Comparison of ENCODE assay signal across 24 cellular contexts in the genomic region with DNA sequence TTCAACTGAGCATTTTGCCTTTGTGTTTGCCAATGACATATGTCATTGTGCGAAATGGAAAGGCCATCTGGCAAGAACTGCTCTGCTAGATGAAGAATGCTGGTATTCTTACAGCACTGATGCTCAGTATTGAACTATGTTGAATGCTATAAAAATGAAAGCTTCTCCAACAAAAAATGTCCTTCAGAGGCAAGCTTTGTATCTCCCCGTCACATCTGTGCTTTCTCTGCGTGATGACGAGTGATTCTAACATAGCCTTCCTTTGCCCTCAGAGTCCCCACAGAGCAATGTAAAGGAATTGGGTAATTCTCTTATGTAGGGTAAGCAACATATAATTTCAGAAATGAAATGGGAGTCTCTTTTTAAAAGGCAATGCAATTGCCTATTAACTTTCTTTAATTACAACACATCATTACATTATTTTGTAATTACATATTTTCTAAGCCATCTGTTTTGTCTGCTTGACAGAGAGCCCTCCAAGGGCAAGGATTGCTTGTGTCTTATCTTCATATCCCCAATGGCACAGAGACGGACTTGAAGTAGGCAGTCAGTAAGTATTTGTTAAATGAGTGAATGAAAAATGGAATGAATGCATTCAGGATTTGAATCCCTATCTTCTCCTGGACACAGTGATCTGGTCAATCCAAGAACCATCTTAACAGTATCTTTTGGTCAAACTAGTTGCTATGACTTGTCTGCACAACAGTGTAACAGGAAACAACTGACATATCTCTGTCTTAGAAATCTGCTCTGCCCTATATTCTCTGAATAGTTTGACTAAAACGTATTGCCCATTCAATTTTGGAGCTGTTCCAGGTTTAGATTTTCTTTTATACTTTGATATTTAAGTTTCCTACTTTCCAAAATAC. TPM values are rescaled to one million over a fixed set of nuclear protein-coding genes. Genes with fewer than 3 reads are reported as not detected.
DNase-seq lines count a peak whose midpoint lies in the region; ATAC-seq, FAIRE-seq and TF ChIP-seq lines count a peak whose summit lies in the region.
"Had no signal": no experiment of that assay in that cellular context is flagged by ENCODE, and none has a peak within 500 bp of the region (broad histone marks: within the 10 kb centered on the region; RNA-seq: fewer than 3 reads in every experiment).

No MANE protein-coding gene starts in this region.

- WGBS in K562 (ENCODE audit: insufficient coverage, low coverage, missing lambda C conversion rate), result 9% methylated on average over 6 of the region's 6 CpGs

- H3K27ac Mint-ChIP-seq in nephron progenitor cell, result no peak overlapping the region
- H3K27ac Mint-ChIP-seq: activated CD4-positive, alpha-beta T cell treated with anti-CD3 and anti-CD28 coated beads for 36 hours; CD4-positive, alpha-beta T cell; effector memory CD8-positive, alpha-beta T cell; stimulated activated naive CD8-positive, alpha-beta T cell treated with anti-CD3 and anti-CD28 coated beads, Interleukin-15, amount 100 ng/mL, for 72 hours; T-helper 1 cell treated with Interleukin-12 subunit alpha and Interleukin-12 subunit beta and Interleukin-4 antibody, amounts not matched to agents 30 μg/mL and 1 μg/mL, for 36 hours had no signal

- H3K27me3 ChIP-seq in cardiac muscle cell (no peaks in the 10 kb centered on the region), K562 (ENCODE audit: control insufficient read depth in 2 of 2, insufficient read depth in 2 of 2, low read length in 2 of 2) (no peaks in the 10 kb centered on the region)
- H3K27me3 ChIP-seq: breast epithelium, neutrophil had no signal

- intact Hi-C loops in cardiac septum (cut with DNase I) (no loop called here), K562 (cut with micrococcal nuclease) (no loop called here)

- H3K36me3 ChIP-seq in cardiac muscle cell (no peaks in the 10 kb centered on the region), K562 (ENCODE audit: control insufficient read depth, insufficient read depth, low read length) (no peaks in the 10 kb centered on the region)
- H3K36me3 ChIP-seq: breast epithelium, neutrophil had no signal

- H3K4me3 ChIP-seq in cardiac muscle cell, result no peak overlapping the region
- H3K4me3 ChIP-seq in K562, result no peak overlapping the region
- no peak overlapping the region for H3K4me3 ChIP-seq in retinal pigment epithelial cell (ENCODE audit: low read length)
- H3K4me3 ChIP-seq: A549, breast epithelium had no signal

- peak overlapping the region; percentile 44; the same call in 1 of the 2 replicates for H3K4me2 ChIP-seq in K562 (ENCODE audit: insufficient read depth, low read length)
- H3K4me2 ChIP-seq: A549 had no signal

- H2AFZ ChIP-seq in K562 (ENCODE audit: low read depth, low read length), result peak overlapping the region; percentile 77

- peaks cover 4% of the 10 kb centered on the region for H3K27me3 Mint-ChIP-seq in nephron progenitor cell (ENCODE audit: low read depth, poor library complexity)

- H3K9me3 ChIP-seq in cardiac muscle cell (ENCODE audit: low read depth), result no peaks in the 10 kb centered on the region
- H3K9me3 ChIP-seq in K562 (replicated peaks; ENCODE audit: control insufficient read depth, insufficient read depth, low read depth, low read length), result no peaks in the 10 kb centered on the region
- H3K9me3 ChIP-seq: A549, breast epithelium, neutrophil had no signal

- no peaks in the 10 kb centered on the region for H4K20me1 ChIP-seq in K562 (replicated peaks; ENCODE audit: control insufficient read depth, insufficient read depth, low read length)

- H3K9me3 Mint-ChIP-seq in nephron progenitor cell, result no peaks in the 10 kb centered on the region
- H3K9me3 Mint-ChIP-seq: CD4-positive, alpha-beta T cell; effector memory CD8-positive, alpha-beta T cell; stimulated activated naive CD8-positive, alpha-beta T cell treated with anti-CD3 and anti-CD28 coated beads, Interleukin-15, amount 100 ng/mL, for 72 hours; T-helper 1 cell treated with Interleukin-12 subunit alpha and Interleukin-12 subunit beta and Interleukin-4 antibody, amounts not matched to agents 30 μg/mL and 1 μg/mL, for 36 hours had no signal

- in situ Hi-C loops in K562 (cut with MboI), result no loop called here

- H3K27ac ChIP-seq in cardiac muscle cell (peak overlapping the region; percentile 73), K562 (ENCODE audit: extremely low read depth, low read depth, low read length) (peak overlapping the region; percentile 63; the same call in 2 of the 3 replicates)
- H3K27ac ChIP-seq: breast epithelium, neutrophil, RWPE1 had no signal

- peak; percentile 38; the same call in 1 of the 2 replicates for TF ChIP-seq EP300 in K562 (IDR thresholded peaks at IDR 0.05; ENCODE audit: low read length)

- no peak for TF ChIP-seq RAD21 in K562 (CRISPR knock-in tag; conservative IDR thresholded peaks at IDR 0.05 in 1 of 2, IDR thresholded peaks at IDR 0.05 in 1 of 2)

- ATAC-seq in K562, result peak; percentile 69
- ATAC-seq in HG03457 (IDR thresholded peaks at IDR 0.05; ENCODE audit: unreplicated experiment), result no peak
- ATAC-seq: activated CD4-positive, alpha-beta T cell treated with anti-CD3 and anti-CD28 coated beads for 36 hours; effector memory CD8-positive, alpha-beta T cell; stimulated activated naive CD8-positive, alpha-beta T cell treated with anti-CD3 and anti-CD28 coated beads, Interleukin-15, amount 100 ng/mL, for 72 hours had no signal

- H3K79me2 ChIP-seq in K562 (ENCODE audit: control insufficient read depth, insufficient read depth, low read length), result no peaks in the 10 kb centered on the region

- peaks cover 18% of the 10 kb centered on the region for H3K4me1 Mint-ChIP-seq in nephron progenitor cell
- H3K4me1 Mint-ChIP-seq: activated CD4-positive, alpha-beta T cell treated with anti-CD3 and anti-CD28 coated beads for 36 hours had no signal

- no peaks in the 10 kb centered on the region for H3K36me3 Mint-ChIP-seq in nephron progenitor cell (ENCODE audit: low read depth)

- no peak for TF ChIP-seq POLR2A in K562 (conservative IDR thresholded peaks at IDR 0.05)

- no peak for FAIRE-seq in K562 (lab: Jason Lieb, UNC)
- FAIRE-seq: A549, urothelium cell line had no signal

- H3K9ac ChIP-seq in K562 (ENCODE audit: insufficient read depth in 1 of 2, low read depth in 2 of 2, low read length in 2 of 2), result no peak overlapping the region; a peak in 1 of 4 replicates

- DNase-seq in cardiac muscle cell (ENCODE audit: low read depth in 1 of 2, low spot score in 1 of 2) (peak in 1 of 2 donors; percentile 49), cardiac septum (ENCODE audit: low spot score) (no peak), K562 (ENCODE audit: extremely low read depth in 1 of 4, low spot score in 3 of 4) (peak in 3 of 4 experiments; percentile 21 to 60 (median 21)), kidney glomerular epithelial cell (lab: John Stamatoyannopoulos, UW) (peak; percentile 40), retinal pigment epithelial cell (ENCODE audit: low read depth) (peak; percentile 21), nephron progenitor cell (no peak), NCI-H1105 treated with DMSO at 0.1 percent for 48 hours (lab: John Stamatoyannopoulos, UW) (no peak)
- DNase-seq: activated CD4-positive, alpha-beta T cell treated with anti-CD3 and anti-CD28 coated beads for 36 hours; activated CD8-positive, alpha-beta memory T cell treated with anti-CD3 and anti-CD28 coated beads, Interleukin-2, amount 50 U/mL, for 48 hours; activated naive CD4-positive, alpha-beta T cell treated with Interleukin-2 at 50 U/mL for 16 hours; CD4-positive, alpha-beta T cell; effector memory CD8-positive, alpha-beta T cell; foreskin melanocyte; midbrain; NCI-H2029 treated with DMSO at 0.1 percent for 48 hours; NCI-H82; stimulated activated naive CD8-positive, alpha-beta T cell treated with anti-CD3 and anti-CD28 coated beads, Interleukin-15, amount 100 ng/mL, for 72 hours had no signal

- peaks cover 15% of the 10 kb centered on the region for H3K4me1 ChIP-seq in cardiac muscle cell (ENCODE audit: low read depth)
- H3K4me1 ChIP-seq in K562 (replicated peaks in 1 of 2; ENCODE audit: control insufficient read depth in 2 of 2, insufficient read depth in 2 of 2, low read length in 2 of 2), result peaks cover 0 to 35% of the 10 kb centered on the region in 2 experiments; a peak in 3 of 5 replicates
- H3K4me1 ChIP-seq: breast epithelium had no signal

- no peak overlapping the region for H3K4me3 Mint-ChIP-seq in nephron progenitor cell
- H3K4me3 Mint-ChIP-seq: activated CD4-positive, alpha-beta T cell treated with anti-CD3 and anti-CD28 coated beads for 36 hours; CD4-positive, alpha-beta T cell; effector memory CD8-positive, alpha-beta T cell; stimulated activated naive CD8-positive, alpha-beta T cell treated with anti-CD3 and anti-CD28 coated beads, Interleukin-15, amount 100 ng/mL, for 72 hours; T-helper 1 cell treated with Interleukin-12 subunit alpha and Interleukin-12 subunit beta and Interleukin-4 antibody, amounts not matched to agents 30 μg/mL and 1 μg/mL, for 36 hours had no signal

- TF ChIP-seq CTCF in cardiac muscle cell (IDR thresholded peaks at IDR 0.05; ENCODE audit: low read depth, low read length), result no peak
- TF ChIP-seq CTCF in K562 (IDR thresholded peaks at IDR 0.05 in 2 of 3, conservative IDR thresholded peaks at IDR 0.05 in 1 of 3; ENCODE audit: insufficient read depth in 2 of 3, low read depth in 1 of 3, low read length in 3 of 3), result no peak
- TF ChIP-seq CTCF in retinal pigment epithelial cell (conservative IDR thresholded peaks at IDR 0.05; ENCODE audit: low read depth, low read length), result no peak
- no peak for TF ChIP-seq CTCF in nephron progenitor cell (IDR thresholded peaks at IDR 0.05)

- H3K9me1 ChIP-seq in K562 (ENCODE audit: control insufficient read depth, insufficient read depth, low read length), result no peaks in the 10 kb centered on the region

- POLR2A ChIA-PET in K562 (lab: Yijun Ruan, JAX), result interaction anchor here (0.9 to 1.1 kb wide), 2 partner anchors 9 to 11 kb away, joined by 4 read pairs; no protein-coding TSS in a partner anchor

- no TSS peak for BruUV-seq in K562 (replicated peaks; lab: Mats Ljungman, UMichigan)

- CTCF ChIA-PET in K562 (lab: Yijun Ruan, JAX; ENCODE audit: low intra/inter-chr PET ratio), result no interaction called here

RNA-seq across cellular contexts. Expression of gene ENC1, which starts 46.1 kb away (rescaled TPM):
- total RNA-seq in cardiac muscle cell (5.7 and 6.5 TPM in 2 replicates), cardiac septum (6.6 TPM), K562 (2014; rRNA removed) (0.86 and 4.1 TPM in 2 replicates), K562 (2014; rRNA removed; fragmentation: Illumina TruSeq; extraction: Trizol) (1.1 and 1.2 TPM in 2 replicates), K562 (2015; rRNA removed; fragmentation: Illumina TruSeq; extraction: Trizol) (1.3 and 1.5 TPM in 2 replicates), K562 (2021) (2.5 and 2.6 TPM in 2 replicates)
- polyA plus RNA-seq in cardiac muscle cell (0.56 and 2.3 TPM in 2 replicates), K562 (2011; rRNA removed) (1.9 and 3.2 TPM in 2 replicates), K562 (2014; fragmentation: Illumina TruSeq; extraction: Trizol) (0.97 and 1.1 TPM in 2 replicates), K562 (2014; fragmentation: Nextera tagmentation; extraction: Ambion mirVana) (under 1 TPM; 0.17 to 0.37 TPM), K562 (2014; rRNA removed) (0.67 and 0.91 TPM in 2 replicates)
- 0.92 and 4.1 TPM in 2 replicates for total RNA-seq in K562 (2011; cell fraction: chromatin; rRNA removed; ENCODE audit: low replicate concordance)
- total RNA-seq in K562 (2011; cell fraction: nucleolus; rRNA removed), result 0.66 and 3.7 TPM in 2 replicates
- total RNA-seq in K562 (2011; cell fraction: nucleoplasm; rRNA removed), result 0.51 and 0.84 TPM in 2 replicates
- polyA plus RNA-seq in K562 (2011; cell fraction: cytosol; rRNA removed), result 1.5 and 4.8 TPM in 2 replicates
- polyA plus RNA-seq in K562 (2011; cell fraction: nucleus; rRNA removed), result 4.3 and 10.7 TPM in 2 replicates
- 2.0 TPM in 2 replicates for polyA plus RNA-seq in K562 (2012)
- 5.4 and 9.5 TPM in 2 replicates for polyA minus RNA-seq in K562 (2011; rRNA and poly(A)+ RNA removed)
- 2.4 and 4.6 TPM in 2 replicates for polyA minus RNA-seq in K562 (2011; cell fraction: cytosol; rRNA and poly(A)+ RNA removed)
- polyA minus RNA-seq in K562 (2011; cell fraction: nucleus; rRNA and poly(A)+ RNA removed), result 7.8 and 13.5 TPM in 2 replicates

Comparison
In these comparisons a context has a peak if more than half of its experiments do, and no peak if none do; other contexts are left out.
1. DNase-seq: peak in K562 (3 of 4), kidney glomerular epithelial cell (single experiment) and retinal pigment epithelial cell (single experiment); none in cardiac septum (single experiment), nephron progenitor cell (single experiment) and NCI-H1105 treated with DMSO at 0.1 percent for 48 hours (single experiment).